In the genomic region with DNA sequence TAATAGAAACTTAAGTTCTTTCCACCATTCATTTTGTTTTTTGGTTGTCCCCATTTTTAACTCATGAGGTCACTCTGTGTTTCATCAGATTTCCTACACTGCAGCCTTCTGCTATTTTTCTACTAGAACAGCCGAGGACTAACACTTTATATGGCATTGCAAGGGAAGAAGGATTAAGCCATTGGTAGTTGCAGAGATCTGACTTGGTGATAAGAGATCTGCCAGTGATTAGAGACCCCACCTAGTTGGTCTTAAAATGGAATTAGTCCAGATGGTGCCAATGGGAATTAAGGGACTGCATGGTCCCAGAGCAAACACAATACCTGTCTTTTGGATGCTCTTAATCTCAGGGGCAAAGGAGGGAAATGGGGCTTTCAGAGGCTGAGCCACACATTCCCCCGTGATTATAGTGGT, we compare ENCODE assay signal across 12 cellular contexts.
DNase-seq lines count a peak whose midpoint lies in the region; ATAC-seq and TF ChIP-seq lines count a peak whose summit lies in the region.
"Had no signal": no experiment of that assay in that cellular context is flagged by ENCODE, and none has a peak within 500 bp of the region (broad histone marks: within the 10 kb centered on the region; RNA-seq: fewer than 3 reads in every experiment).

No MANE protein-coding gene starts in this region.

- POLR2A ChIA-PET in activated CD4-positive, alpha-beta memory T cell treated with anti-CD3 and anti-CD28 coated beads, Interleukin-2, amount 10 ng/mL, durations not matched to agents 7 days and 5 days (lab: Charles Lee): interaction anchor here (1.2 to 5.9 kb wide), 9 partner anchors 27 to 245 kb away, joined by 3 to 101 read pairs (median 17); partner anchors contain the start of gene NEDD9
- POLR2A ChIA-PET in WTC11 (lab: Charles Lee): no interaction called here

- no peak for DNase-seq in stimulated activated naive CD8-positive, alpha-beta T cell treated with anti-CD3 and anti-CD28 coated beads, Interleukin-15, Interleukin-2, amounts not matched to agents 100 U/mL and 50 U/mL, for 24 hours
- DNase-seq in activated CD4-positive, alpha-beta memory T cell treated with anti-CD3 and anti-CD28 coated beads, Interleukin-2, amount 10 ng/mL, durations not matched to agents 7 days and 5 days: no peak
- DNase-seq in fibroblast of pulmonary artery (ENCODE audit: low read depth) (peak; percentile 65), OCI-M2 (lab: John Stamatoyannopoulos, UW; ENCODE audit: unreplicated experiment) (no peak), NCI-H146 treated with DMSO at 0.1 percent for 48 hours (lab: John Stamatoyannopoulos, UW; ENCODE audit: unreplicated experiment) (no peak), WTC11 (ENCODE audit: low spot score) (no peak)
- DNase-seq: activated CD4-positive, CD25-positive, alpha-beta regulatory T cell treated with anti-CD3 and anti-CD28 coated beads, Interleukin-2, amount 50 U/mL, for 72 hours; caudate nucleus; NCI-H526; occipital lobe had no signal

- CTCF ChIA-PET in activated CD4-positive, alpha-beta memory T cell treated with anti-CD3 and anti-CD28 coated beads, Interleukin-2, amount 10 ng/mL, durations not matched to agents 7 days and 5 days (lab: Charles Lee): interaction anchor here (1.5 kb wide), 1 partner anchor 188 kb away, joined by 4 read pairs; no protein-coding TSS in a partner anchor
- CTCF ChIA-PET in WTC11 (lab: Charles Lee): no interaction called here

- no peaks in the 10 kb centered on the region for H3K36me3 Mint-ChIP-seq in stimulated activated naive CD8-positive, alpha-beta T cell treated with anti-CD3 and anti-CD28 coated beads, Interleukin-15, Interleukin-2, amounts not matched to agents 100 ng/mL and 50 ng/mL, for 24 hours (ENCODE audit: low read depth)
- peaks cover 12% of the 10 kb centered on the region for H3K36me3 Mint-ChIP-seq in activated CD4-positive, alpha-beta memory T cell treated with anti-CD3 and anti-CD28 coated beads, Interleukin-2, amount 10 ng/mL, durations not matched to agents 7 days and 5 days (ENCODE audit: low read depth)
- peaks cover 8% of the 10 kb centered on the region for H3K36me3 Mint-ChIP-seq in WTC11

- no peak overlapping the region for H3K4me3 Mint-ChIP-seq in stimulated activated naive CD8-positive, alpha-beta T cell treated with anti-CD3 and anti-CD28 coated beads, Interleukin-15, Interleukin-2, amounts not matched to agents 100 ng/mL and 50 ng/mL, for 24 hours
- H3K4me3 Mint-ChIP-seq in activated CD4-positive, alpha-beta memory T cell treated with anti-CD3 and anti-CD28 coated beads, Interleukin-2, amount 10 ng/mL, durations not matched to agents 7 days and 5 days: no peak overlapping the region
- H3K4me3 Mint-ChIP-seq in WTC11: no peak overlapping the region

- TF ChIP-seq CTCF in fibroblast of pulmonary artery (IDR thresholded peaks at IDR 0.05; ENCODE audit: low read length, missing control alignments) (no peak), WTC11 (IDR thresholded peaks at IDR 0.05) (no peak)

- no peak overlapping the region for H3K4me3 ChIP-seq in fibroblast of pulmonary artery (replicated peaks; ENCODE audit: low read depth, low read length)

- H3K27ac Mint-ChIP-seq in stimulated activated naive CD8-positive, alpha-beta T cell treated with anti-CD3 and anti-CD28 coated beads, Interleukin-15, Interleukin-2, amounts not matched to agents 100 ng/mL and 50 ng/mL, for 24 hours: peak overlapping the region; percentile 80
- H3K27ac Mint-ChIP-seq in activated CD4-positive, alpha-beta memory T cell treated with anti-CD3 and anti-CD28 coated beads, Interleukin-2, amount 10 ng/mL, durations not matched to agents 7 days and 5 days: peak overlapping the region; percentile 86
- no peak overlapping the region for H3K27ac Mint-ChIP-seq in WTC11

- ATAC-seq in stimulated activated naive CD8-positive, alpha-beta T cell treated with anti-CD3 and anti-CD28 coated beads, Interleukin-15, Interleukin-2, amounts not matched to agents 100 U/mL and 50 U/mL, for 24 hours: no peak
- ATAC-seq in HG03469 (IDR thresholded peaks at IDR 0.05; ENCODE audit: unreplicated experiment): no peak
- no peak for ATAC-seq in WTC11

- H3K9me3 Mint-ChIP-seq in stimulated activated naive CD8-positive, alpha-beta T cell treated with anti-CD3 and anti-CD28 coated beads, Interleukin-15, Interleukin-2, amounts not matched to agents 100 ng/mL and 50 ng/mL, for 24 hours: no peaks in the 10 kb centered on the region
- peaks cover 9% of the 10 kb centered on the region for H3K9me3 Mint-ChIP-seq in activated CD4-positive, alpha-beta memory T cell treated with anti-CD3 and anti-CD28 coated beads, Interleukin-2, amount 10 ng/mL, durations not matched to agents 7 days and 5 days
- H3K9me3 Mint-ChIP-seq in WTC11: peaks cover 10% of the 10 kb centered on the region

- H3K27me3 Mint-ChIP-seq in stimulated activated naive CD8-positive, alpha-beta T cell treated with anti-CD3 and anti-CD28 coated beads, Interleukin-15, Interleukin-2, amounts not matched to agents 100 ng/mL and 50 ng/mL, for 24 hours: peaks cover 3% of the 10 kb centered on the region
- peaks cover 2% of the 10 kb centered on the region for H3K27me3 Mint-ChIP-seq in activated CD4-positive, alpha-beta memory T cell treated with anti-CD3 and anti-CD28 coated beads, Interleukin-2, amount 10 ng/mL, durations not matched to agents 7 days and 5 days
- no peaks in the 10 kb centered on the region for H3K27me3 Mint-ChIP-seq in WTC11 (ENCODE audit: low read depth)

- peaks cover 62% of the 10 kb centered on the region for H3K4me1 Mint-ChIP-seq in stimulated activated naive CD8-positive, alpha-beta T cell treated with anti-CD3 and anti-CD28 coated beads, Interleukin-15, Interleukin-2, amounts not matched to agents 100 ng/mL and 50 ng/mL, for 24 hours (ENCODE audit: low read depth)
- H3K4me1 Mint-ChIP-seq in activated CD4-positive, alpha-beta memory T cell treated with anti-CD3 and anti-CD28 coated beads, Interleukin-2, amount 10 ng/mL, durations not matched to agents 7 days and 5 days: peaks cover 59% of the 10 kb centered on the region
- peaks cover 7% of the 10 kb centered on the region for H3K4me1 Mint-ChIP-seq in WTC11

TF ChIP-seq in WTC11, 78 proteins besides CTCF, POLR2A, EP300 and RAD21 (continues in another document):
- no peak for TF ChIP-seq NR1H2 (CRISPR knock-in tag; IDR thresholded peaks at IDR 0.05)
- TF ChIP-seq ZBTB43 (CRISPR knock-in tag; IDR thresholded peaks at IDR 0.05): no peak
- no peak for TF ChIP-seq NFE2L1 (CRISPR knock-in tag; IDR thresholded peaks at IDR 0.05)
- TF ChIP-seq CDX4 (CRISPR knock-in tag; IDR thresholded peaks at IDR 0.05; ENCODE audit: borderline replicate concordance): no peak
- no peak for TF ChIP-seq E2F1 (CRISPR knock-in tag; IDR thresholded peaks at IDR 0.05)
- no peak for TF ChIP-seq NR3C1 (CRISPR knock-in tag; conservative IDR thresholded peaks at IDR 0.05; ENCODE audit: low read depth)
- no peak for TF ChIP-seq RORB (CRISPR knock-in tag; IDR thresholded peaks at IDR 0.05)
- TF ChIP-seq NR2C2 (CRISPR knock-in tag; IDR thresholded peaks at IDR 0.05): no peak
- TF ChIP-seq, protein P1, sequence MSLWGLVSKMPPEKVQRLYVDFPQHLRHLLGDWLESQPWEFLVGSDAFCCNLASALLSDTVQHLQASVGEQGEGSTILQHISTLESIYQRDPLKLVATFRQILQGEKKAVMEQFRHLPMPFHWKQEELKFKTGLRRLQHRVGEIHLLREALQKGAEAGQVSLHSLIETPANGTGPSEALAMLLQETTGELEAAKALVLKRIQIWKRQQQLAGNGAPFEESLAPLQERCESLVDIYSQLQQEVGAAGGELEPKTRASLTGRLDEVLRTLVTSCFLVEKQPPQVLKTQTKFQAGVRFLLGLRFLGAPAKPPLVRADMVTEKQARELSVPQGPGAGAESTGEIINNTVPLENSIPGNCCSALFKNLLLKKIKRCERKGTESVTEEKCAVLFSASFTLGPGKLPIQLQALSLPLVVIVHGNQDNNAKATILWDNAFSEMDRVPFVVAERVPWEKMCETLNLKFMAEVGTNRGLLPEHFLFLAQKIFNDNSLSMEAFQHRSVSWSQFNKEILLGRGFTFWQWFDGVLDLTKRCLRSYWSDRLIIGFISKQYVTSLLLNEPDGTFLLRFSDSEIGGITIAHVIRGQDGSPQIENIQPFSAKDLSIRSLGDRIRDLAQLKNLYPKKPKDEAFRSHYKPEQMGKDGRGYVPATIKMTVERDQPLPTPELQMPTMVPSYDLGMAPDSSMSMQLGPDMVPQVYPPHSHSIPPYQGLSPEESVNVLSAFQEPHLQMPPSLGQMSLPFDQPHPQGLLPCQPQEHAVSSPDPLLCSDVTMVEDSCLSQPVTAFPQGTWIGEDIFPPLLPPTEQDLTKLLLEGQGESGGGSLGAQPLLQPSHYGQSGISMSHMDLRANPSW (CRISPR knock-in tag; conservative IDR thresholded peaks at IDR 0.05; ENCODE audit: low read depth): no peak
